In genomic region chr3:5021571-5022092, GRCh38 we compare ENCODE assay signal across 1 cellular context.
TF ChIP-seq lines count a peak whose summit lies in the region.

No MANE protein-coding gene starts in this region.

TF ChIP-seq in K562, 482 proteins besides CTCF, POLR2A, EP300 and RAD21 (continued from another document):
- TF ChIP-seq ATF3 (IDR thresholded peaks at IDR 0.05) = peak; percentile 33; the same call in 1 of the 2 replicates
- TF ChIP-seq ATF3 (CRISPR knock-in tag; conservative IDR thresholded peaks at IDR 0.05) = no peak
- no peak for TF ChIP-seq CREB1 (IDR thresholded peaks at IDR 0.05)
- TF ChIP-seq CREB1 (CRISPR knock-in tag; IDR thresholded peaks at IDR 0.05) = 0 out of 2 replicates have a peak, but pooled peaks have one; percentile 33
- TF ChIP-seq YY1 (IDR thresholded peaks at IDR 0.05; ENCODE audit: borderline replicate concordance in 1 of 3, control insufficient read depth in 1 of 3, extremely low read depth in 1 of 3, insufficient read depth in 3 of 3, insufficient read length in 1 of 3, insufficient replicate concordance in 2 of 3, low read depth in 1 of 3, low read length in 2 of 3) = peak in 2 of 3 experiments; percentile 36 to 76
- no peak for TF ChIP-seq ZBTB34 (CRISPR knock-in tag; IDR thresholded peaks at IDR 0.05)
- peak; percentile 76 for TF ChIP-seq FOSL1 (tag; conservative IDR thresholded peaks at IDR 0.05)
- TF ChIP-seq ZNF431 (CRISPR knock-in tag; IDR thresholded peaks at IDR 0.05) = no peak
- TF ChIP-seq DDX20 (tag; IDR thresholded peaks at IDR 0.05; ENCODE audit: low read depth) = 0 out of 2 replicates have a peak, but pooled peaks have one; percentile 16
- TF ChIP-seq SMARCA5 (IDR thresholded peaks at IDR 0.05) = no peak
- TF ChIP-seq ZNF589 (CRISPR knock-in tag; IDR thresholded peaks at IDR 0.05; ENCODE audit: low read depth) = peak; percentile 87; the same call in 1 of the 2 replicates
- TF ChIP-seq ZBTB11 (CRISPR knock-in tag; IDR thresholded peaks at IDR 0.05) = peak in 1 of 3 experiments; percentile 61; a peak in 2 of 6 replicates
- TF ChIP-seq TAF1 (IDR thresholded peaks at IDR 0.05; ENCODE audit: control insufficient read depth, extremely low read depth, insufficient read depth, low read length, severe bottlenecking) = peak; percentile 28
- TF ChIP-seq ZNF644 (tag; IDR thresholded peaks at IDR 0.05; ENCODE audit: low read depth) = 0 out of 2 replicates have a peak, but pooled peaks have one; percentile 48
- TF ChIP-seq PCBP1 (IDR thresholded peaks at IDR 0.05; ENCODE audit: low read depth, low read length, poor library complexity, severe bottlenecking) = no peak
- 0 out of 2 replicates have a peak, but pooled peaks have one; percentile 45 for TF ChIP-seq NFRKB (IDR thresholded peaks at IDR 0.05; ENCODE audit: low read depth)
- no peak for TF ChIP-seq CHD7 (IDR thresholded peaks at IDR 0.05; ENCODE audit: low read depth, low read length)
- no peak for TF ChIP-seq RFX1 (IDR thresholded peaks at IDR 0.05)
- TF ChIP-seq ZNF395 (CRISPR knock-in tag; IDR thresholded peaks at IDR 0.05) = peak; percentile 70; the same call in 1 of the 2 replicates
- TF ChIP-seq GABPB1 (CRISPR knock-in tag; IDR thresholded peaks at IDR 0.05) = no peak
- TF ChIP-seq ILF3 (IDR thresholded peaks at IDR 0.05; ENCODE audit: borderline replicate concordance) = no peak
- peak; percentile 46 for TF ChIP-seq RBBP5 (IDR thresholded peaks at IDR 0.05; ENCODE audit: borderline replicate concordance, insufficient read depth, low read length, poor library complexity, severe bottlenecking)
- no peak for TF ChIP-seq ETV1 (tag; conservative IDR thresholded peaks at IDR 0.05; ENCODE audit: low read depth)
- TF ChIP-seq ZNF143 (CRISPR knock-in tag; IDR thresholded peaks at IDR 0.05) = no peak
- TF ChIP-seq PHF21A (IDR thresholded peaks at IDR 0.05; ENCODE audit: borderline replicate concordance, low read depth) = no peak
- no peak for TF ChIP-seq EHMT2 (IDR thresholded peaks at IDR 0.05)
- no peak for TF ChIP-seq ADNP (tag; IDR thresholded peaks at IDR 0.05)
- 0 out of 2 replicates have a peak, but pooled peaks have one; percentile 14 for TF ChIP-seq ZNF830 (CRISPR knock-in tag; IDR thresholded peaks at IDR 0.05)
- TF ChIP-seq ZNF134 (CRISPR knock-in tag; conservative IDR thresholded peaks at IDR 0.05) = no peak
- no peak for TF ChIP-seq ZNF507 (tag; conservative IDR thresholded peaks at IDR 0.05)
- no peak for TF ChIP-seq ZBTB43 (CRISPR knock-in tag; IDR thresholded peaks at IDR 0.05)
- TF ChIP-seq NR4A1 (CRISPR knock-in tag; IDR thresholded peaks at IDR 0.05) = no peak
- TF ChIP-seq NR4A1 (tag; IDR thresholded peaks at IDR 0.05) = peak; percentile 69; the same call in 1 of the 2 replicates
- TF ChIP-seq GTF2E2 (tag; IDR thresholded peaks at IDR 0.05) = 0 out of 2 replicates have a peak, but pooled peaks have one; percentile 37
